In the genomic region with DNA sequence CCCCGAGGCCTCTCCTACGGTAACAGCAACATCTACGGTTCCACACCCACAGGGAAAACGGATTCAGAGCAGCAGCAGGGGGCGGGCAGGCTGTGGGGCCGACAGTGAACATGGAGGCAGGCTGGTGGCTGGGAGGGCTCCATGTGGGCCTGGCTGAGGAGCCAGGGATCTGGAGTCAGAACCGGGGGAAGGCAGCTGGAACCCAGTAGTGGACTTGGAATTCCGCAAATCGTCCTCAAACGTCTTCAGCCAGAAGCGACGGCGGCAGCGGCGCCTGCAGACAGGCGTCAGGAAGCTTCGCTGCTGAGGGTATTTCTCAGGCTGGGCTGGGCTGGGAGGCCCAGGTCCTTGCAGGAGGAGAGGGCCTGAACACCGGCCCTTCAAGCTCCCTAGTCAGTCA, we compare ENCODE assay signal across 21 cellular contexts. TPM values are rescaled to one million over a fixed set of nuclear protein-coding genes. Genes with fewer than 3 reads are reported as not detected.
"Had no signal": no experiment of that assay in that cellular context is flagged by ENCODE, and none has a peak within 500 bp of the region (broad histone marks: within the 10 kb centered on the region; RNA-seq: fewer than 3 reads in every experiment).

No MANE protein-coding gene starts in this region.

- H3K27me3 Mint-ChIP-seq: activated naive CD4-positive, alpha-beta T cell treated with anti-CD3 and anti-CD28 coated beads, Interleukin-2, amount 10 ng/mL, durations not matched to agents 7 days and 5 days; activated T-helper 17 cell treated with anti-CD3 and anti-CD28 coated beads, Interleukin-2, amount 50 U/mL, for 72 hours; brain; central memory CD8-positive, alpha-beta T cell; naive thymus-derived CD8-positive, alpha-beta T cell; stimulated activated memory B cell treated with anti-CD40 and anti-IgM and Interleukin-4, amounts not matched to agents 10 μg/mL and 1 μg/mL and 100 μg/mL, for 72 hours had no signal

- FAIRE-seq: endothelial cell of umbilical vein, kidney, urothelium cell line had no signal

- H3K4me1 ChIP-seq: esophagus squamous epithelium had no signal

- H3K9me3 Mint-ChIP-seq: activated naive CD4-positive, alpha-beta T cell treated with anti-CD3 and anti-CD28 coated beads, Interleukin-2, amount 10 ng/mL, durations not matched to agents 7 days and 5 days; activated T-helper 17 cell treated with anti-CD3 and anti-CD28 coated beads, Interleukin-2, amount 50 U/mL, for 72 hours; brain; central memory CD8-positive, alpha-beta T cell; naive thymus-derived CD8-positive, alpha-beta T cell; stimulated activated memory B cell treated with anti-CD40 and anti-IgM and Interleukin-4, amounts not matched to agents 10 μg/mL and 1 μg/mL and 100 μg/mL, for 72 hours had no signal

- ATAC-seq: activated CD4-positive, CD25-positive, alpha-beta regulatory T cell treated with anti-CD3 and anti-CD28 coated beads, Interleukin-2, amount 50 U/mL, for 24 hours; naive thymus-derived CD8-positive, alpha-beta T cell; stimulated activated memory B cell treated with anti-CD40 and anti-IgM and Interleukin-4, amounts not matched to agents 10 μg/mL and 1 μg/mL and 100 μg/mL, for 72 hours had no signal

- DNase-seq: activated CD4-positive, alpha-beta T cell treated with anti-CD3 and anti-CD28 coated beads, Interleukin-2, amount 50 U/mL, for 4 hours; activated naive CD4-positive, alpha-beta T cell treated with anti-CD3 and anti-CD28 coated beads, Interleukin-2, amount 10 ng/mL, durations not matched to agents 7 days and 5 days; amniotic stem cell; esophagus squamous epithelium; hippocampal formation; kidney; left ventricle myocardium superior; mesenchymal stem cell; naive thymus-derived CD8-positive, alpha-beta T cell; retina; T-helper 9 cell; thyroid gland had no signal

- H3K4me3 ChIP-seq: coronary artery, esophagus squamous epithelium, thyroid gland had no signal

- H3K27ac Mint-ChIP-seq: activated T-helper 17 cell treated with anti-CD3 and anti-CD28 coated beads, Interleukin-2, amount 50 U/mL, for 72 hours; stimulated activated memory B cell treated with anti-CD40 and anti-IgM and Interleukin-4, amounts not matched to agents 10 μg/mL and 1 μg/mL and 100 μg/mL, for 72 hours had no signal

- H3K4me1 Mint-ChIP-seq: activated naive CD4-positive, alpha-beta T cell treated with anti-CD3 and anti-CD28 coated beads, Interleukin-2, amount 10 ng/mL, durations not matched to agents 7 days and 5 days; brain had no signal

- H3K4me3 Mint-ChIP-seq: activated naive CD4-positive, alpha-beta T cell treated with anti-CD3 and anti-CD28 coated beads, Interleukin-2, amount 10 ng/mL, durations not matched to agents 7 days and 5 days; activated T-helper 17 cell treated with anti-CD3 and anti-CD28 coated beads, Interleukin-2, amount 50 U/mL, for 72 hours; brain; central memory CD8-positive, alpha-beta T cell; naive thymus-derived CD8-positive, alpha-beta T cell; stimulated activated memory B cell treated with anti-CD40 and anti-IgM and Interleukin-4, amounts not matched to agents 10 μg/mL and 1 μg/mL and 100 μg/mL, for 72 hours had no signal

- H3K27me3 ChIP-seq: esophagus squamous epithelium, thyroid gland had no signal

- H3K9me3 ChIP-seq: esophagus squamous epithelium, thyroid gland had no signal

- H3K27ac ChIP-seq: coronary artery, esophagus squamous epithelium had no signal

RNA-seq across cellular contexts. Expression of a gene that starts 17.5 kb away (rescaled TPM):
- total RNA-seq: activated T-helper 17 cell treated with anti-CD3 and anti-CD28 coated beads, Interleukin-2, amount 50 U/mL, for 72 hours; naive thymus-derived CD8-positive, alpha-beta T cell had no signal
- polyA plus RNA-seq: naive thymus-derived CD8-positive, alpha-beta T cell had no signal

RNA-seq across cellular contexts. Expression of a gene that starts 46.7 kb away (rescaled TPM):
- total RNA-seq: activated T-helper 17 cell treated with anti-CD3 and anti-CD28 coated beads, Interleukin-2, amount 50 U/mL, for 72 hours; kidney; left ventricle myocardium superior; mucosa of gallbladder; naive thymus-derived CD8-positive, alpha-beta T cell; thyroid gland had no signal
- polyA plus RNA-seq: endothelial cell of umbilical vein had no signal
